8 cellular contexts compared by ENCODE assay signal in genomic region chr1:231590453-231591198, GRCh38. TPM values are rescaled to one million over a fixed set of nuclear protein-coding genes. Genes with fewer than 3 reads are reported as not detected.
DNase-seq lines count a peak whose midpoint lies in the region; ATAC-seq and TF ChIP-seq lines count a peak whose summit lies in the region.

No MANE protein-coding gene starts in this region.

- H3K9me3 ChIP-seq in MG63 (no peaks in the 10 kb centered on the region), mesodermal cell (ENCODE audit: control insufficient read depth, low read length) (no peaks in the 10 kb centered on the region), thyroid gland (no peaks in the 10 kb centered on the region)

- WGBS in mesodermal cell (ENCODE audit: insufficient coverage in 2 of 2), 2 experiments: 20 to 67% methylated on average over 1 to 5 of the region's 12 CpGs
- WGBS in thyroid gland, 2 donors: 25 to 30% methylated on average over 12 of the region's 12 CpGs

- intact Hi-C loops in thyroid gland (cut with DNase I): no loop called here

- ATAC-seq in effector memory CD8-positive, alpha-beta T cell (replicated peaks): peak; percentile 53
- ATAC-seq in GM19467 (IDR thresholded peaks at IDR 0.05; ENCODE audit: unreplicated experiment): no peak

- no peak overlapping the region for H3K27ac Mint-ChIP-seq in effector memory CD8-positive, alpha-beta T cell

- H3K36me3 ChIP-seq in MG63: no peaks in the 10 kb centered on the region
- H3K36me3 ChIP-seq in mesodermal cell (ENCODE audit: control insufficient read depth, insufficient read depth, low read length): no peaks in the 10 kb centered on the region
- no peaks in the 10 kb centered on the region for H3K36me3 ChIP-seq in thyroid gland

- peaks cover 3 to 4% of the 10 kb centered on the region in 2 donors for H3K4me1 Mint-ChIP-seq in effector memory CD8-positive, alpha-beta T cell (ENCODE audit: low read depth in 2 of 2)

- TF ChIP-seq CTCF in GM12875 (IDR thresholded peaks at IDR 0.05; ENCODE audit: borderline replicate concordance, insufficient read depth, low read depth, low read length): peak; percentile 69
- TF ChIP-seq CTCF in thyroid gland (IDR thresholded peaks at IDR 0.05): peak; percentile 27 to 67 (median 50)

- H3K4me3 Mint-ChIP-seq in effector memory CD8-positive, alpha-beta T cell: no peak overlapping the region

- H3K4me1 ChIP-seq in mesodermal cell (ENCODE audit: control insufficient read depth, insufficient read depth, low read length, poor library complexity, severe bottlenecking) (no peaks in the 10 kb centered on the region), thyroid gland (no peaks in the 10 kb centered on the region)

- H3K36me3 Mint-ChIP-seq in effector memory CD8-positive, alpha-beta T cell (ENCODE audit: insufficient read depth): no peaks in the 10 kb centered on the region

- H3K27ac ChIP-seq in mesodermal cell (ENCODE audit: low read depth, low read length, severe bottlenecking) (peak overlapping the region; percentile 64), thyroid gland (no peak overlapping the region)

- H3K4me3 ChIP-seq in GM12875 (ENCODE audit: low read depth, low read length) (no peak overlapping the region), MG63 (no peak overlapping the region), mesodermal cell (ENCODE audit: extremely low read depth, insufficient read depth, low read length, poor library complexity, severe bottlenecking) (no peak overlapping the region), thyroid gland (replicated peaks in 1 of 3) (no peak overlapping the region)

- TF ChIP-seq POLR2A in thyroid gland (IDR thresholded peaks at IDR 0.05): no peak

- H3K27me3 Mint-ChIP-seq in effector memory CD8-positive, alpha-beta T cell: no peaks in the 10 kb centered on the region

- H3K9me3 Mint-ChIP-seq in effector memory CD8-positive, alpha-beta T cell: no peaks in the 10 kb centered on the region

- peak; percentile 63 for DNase-seq in AG08395 (ENCODE audit: low spot score)
- DNase-seq in MG63: peak; percentile 42
- DNase-seq in T1000 (lab: John Stamatoyannopoulos, UW): peak; percentile 8
- DNase-seq in effector memory CD8-positive, alpha-beta T cell: peak in 2 of 3 experiments; percentile 14 to 15
- peak; percentile 33 to 43 for DNase-seq in thyroid gland

- H3K27me3 ChIP-seq in MG63 (no peaks in the 10 kb centered on the region), thyroid gland (no peaks in the 10 kb centered on the region)

RNA-seq across cellular contexts. Expression of gene DISC1, which starts 36.0 kb away (rescaled TPM):
- total RNA-seq in MG63 (2014; rRNA removed; shearing (Covaris generic); ENCODE audit: low replicate concordance): 2.8 and 3.5 TPM in 2 replicates
- polyA plus RNA-seq in mesodermal cell (2013, experiment 1 of 2): 7.4 TPM
- polyA plus RNA-seq in mesodermal cell (2013, experiment 2 of 2): 5.6 TPM
- 10 to 100 TPM in 1 of 4 donors, 1 to 10 TPM in 3; 6.9 to 17.7 (median 9.8) TPM for total RNA-seq in thyroid gland

Comparison
In these comparisons a context has a peak if more than half of its experiments do, and no peak if none do; other contexts are left out.
1. DNase-seq: peak in every context shown above with its lines; median percentile 63 in AG08395; 42 in MG63; 38 in thyroid gland; 14 in effector memory CD8-positive, alpha-beta T cell; 8 in T1000.